21 cellular contexts compared by ENCODE assay signal in the genomic region with DNA sequence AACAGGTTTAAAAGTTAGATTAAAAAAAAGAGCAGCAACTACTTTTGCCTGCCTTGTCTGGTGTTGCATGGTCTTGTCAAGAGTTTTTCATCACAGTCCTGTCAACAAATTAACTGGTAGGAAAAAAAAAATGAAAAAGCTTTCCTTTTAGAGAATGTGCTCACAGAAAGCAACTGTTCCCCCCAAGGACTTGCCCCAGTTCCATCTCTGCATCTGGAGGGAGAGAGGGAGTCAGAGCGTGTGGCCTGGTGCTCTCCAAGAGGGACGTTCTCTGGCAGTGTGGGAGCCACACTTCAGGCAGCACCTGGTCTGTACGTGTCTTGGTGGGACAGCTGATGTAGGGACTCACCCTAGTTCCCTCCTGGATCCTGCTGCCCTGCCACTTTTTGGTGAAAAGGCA.
"Had no signal": no experiment of that assay in that cellular context is flagged by ENCODE, and none has a peak within 500 bp of the region (broad histone marks: within the 10 kb centered on the region; RNA-seq: fewer than 3 reads in every experiment).

No MANE protein-coding gene starts in this region.

- H3K36me3 ChIP-seq: Peyer's patch had no signal

- H3K4me3 Mint-ChIP-seq: activated CD4-positive, alpha-beta memory T cell treated with anti-CD3 and anti-CD28 coated beads for 36 hours; activated CD4-positive, alpha-beta T cell treated with anti-CD3 and anti-CD28 coated beads, Interleukin-2, amount 10 ng/mL, durations not matched to agents 7 days and 5 days; activated naive CD4-positive, alpha-beta T cell treated with anti-CD3 and anti-CD28 coated beads, Interleukin-2, amount 10 ng/mL, durations not matched to agents 7 days and 5 days; activated naive CD8-positive, alpha-beta T cell treated with anti-CD3 and anti-CD28 coated beads for 36 hours had no signal

- H3K4me1 ChIP-seq: Peyer's patch had no signal

- DNase-seq: activated CD4-positive, alpha-beta memory T cell treated with anti-CD3 and anti-CD28 coated beads for 36 hours; activated CD4-positive, alpha-beta T cell treated with anti-CD3 and anti-CD28 coated beads, Interleukin-2, amount 10 ng/mL, durations not matched to agents 7 days and 5 days; activated CD4-positive, CD25-positive, alpha-beta regulatory T cell; activated gamma-delta T cell treated with Interleukin-2 at 50 U/mL for 16 hours; activated naive CD4-positive, alpha-beta T cell treated with anti-CD3 and anti-CD28 coated beads, Interleukin-2, amount 10 ng/mL, durations not matched to agents 7 days and 5 days; activated naive CD8-positive, alpha-beta T cell treated with anti-CD3 and anti-CD28 coated beads for 36 hours; activated T-cell treated with anti-CD3 and anti-CD28 coated beads for 4 hours; activated T-cell treated with anti-CD3 and anti-CD28 coated beads, Interleukin-2, amount 50 U/mL, for 48 hours; central memory CD4-positive, alpha-beta T cell; Kasumi-1; KBM-7; NCI-H1105 treated with DMSO at 0.1 percent for 48 hours; NCI-H1436 treated with DMSO at 0.1 percent for 48 hours; NCI-H187; NCI-H2081; NCI-H446; Peyer's patch; SHP77 treated with DMSO at 0.1 percent for 48 hours had no signal

- H3K36me3 Mint-ChIP-seq: activated CD4-positive, alpha-beta memory T cell treated with anti-CD3 and anti-CD28 coated beads for 36 hours; activated naive CD4-positive, alpha-beta T cell treated with anti-CD3 and anti-CD28 coated beads, Interleukin-2, amount 10 ng/mL, durations not matched to agents 7 days and 5 days; activated naive CD8-positive, alpha-beta T cell treated with anti-CD3 and anti-CD28 coated beads for 36 hours had no signal

- H3K9me3 Mint-ChIP-seq: activated CD4-positive, alpha-beta memory T cell treated with anti-CD3 and anti-CD28 coated beads for 36 hours; activated CD4-positive, alpha-beta T cell treated with anti-CD3 and anti-CD28 coated beads, Interleukin-2, amount 10 ng/mL, durations not matched to agents 7 days and 5 days; activated naive CD4-positive, alpha-beta T cell treated with anti-CD3 and anti-CD28 coated beads, Interleukin-2, amount 10 ng/mL, durations not matched to agents 7 days and 5 days; activated naive CD8-positive, alpha-beta T cell treated with anti-CD3 and anti-CD28 coated beads for 36 hours; activated T-helper 2 cell treated with anti-CD3 and anti-CD28 coated beads, Interferon-gamma antibody, Interleukin-2, Interleukin-4, amounts not matched to agents 10 μg/mL and 5 μg/mL and 100 μg/mL, durations not matched to agents 14 hours and 24 hours and 36 hours had no signal

- H3K4me3 ChIP-seq: Peyer's patch had no signal

- H3K27ac Mint-ChIP-seq: activated CD4-positive, alpha-beta memory T cell treated with anti-CD3 and anti-CD28 coated beads for 36 hours; activated CD4-positive, alpha-beta T cell treated with anti-CD3 and anti-CD28 coated beads, Interleukin-2, amount 10 ng/mL, durations not matched to agents 7 days and 5 days; activated naive CD4-positive, alpha-beta T cell treated with anti-CD3 and anti-CD28 coated beads, Interleukin-2, amount 10 ng/mL, durations not matched to agents 7 days and 5 days; activated naive CD8-positive, alpha-beta T cell treated with anti-CD3 and anti-CD28 coated beads for 36 hours; activated T-helper 2 cell treated with anti-CD3 and anti-CD28 coated beads, Interferon-gamma antibody, Interleukin-2, Interleukin-4, amounts not matched to agents 10 μg/mL and 5 μg/mL and 100 μg/mL, durations not matched to agents 14 hours and 24 hours and 36 hours had no signal

- H3K4me1 Mint-ChIP-seq: activated CD4-positive, alpha-beta T cell treated with anti-CD3 and anti-CD28 coated beads, Interleukin-2, amount 10 ng/mL, durations not matched to agents 7 days and 5 days; activated naive CD4-positive, alpha-beta T cell treated with anti-CD3 and anti-CD28 coated beads, Interleukin-2, amount 10 ng/mL, durations not matched to agents 7 days and 5 days; activated naive CD8-positive, alpha-beta T cell treated with anti-CD3 and anti-CD28 coated beads for 36 hours had no signal

- H3K27me3 Mint-ChIP-seq: activated CD4-positive, alpha-beta memory T cell treated with anti-CD3 and anti-CD28 coated beads for 36 hours had no signal

- H3K27ac ChIP-seq: Peyer's patch, RWPE1, VCaP had no signal

- H3K9me3 ChIP-seq: Peyer's patch had no signal

- H3K27me3 ChIP-seq: Peyer's patch had no signal
